25 cellular contexts compared by ENCODE assay signal in the genomic region with DNA sequence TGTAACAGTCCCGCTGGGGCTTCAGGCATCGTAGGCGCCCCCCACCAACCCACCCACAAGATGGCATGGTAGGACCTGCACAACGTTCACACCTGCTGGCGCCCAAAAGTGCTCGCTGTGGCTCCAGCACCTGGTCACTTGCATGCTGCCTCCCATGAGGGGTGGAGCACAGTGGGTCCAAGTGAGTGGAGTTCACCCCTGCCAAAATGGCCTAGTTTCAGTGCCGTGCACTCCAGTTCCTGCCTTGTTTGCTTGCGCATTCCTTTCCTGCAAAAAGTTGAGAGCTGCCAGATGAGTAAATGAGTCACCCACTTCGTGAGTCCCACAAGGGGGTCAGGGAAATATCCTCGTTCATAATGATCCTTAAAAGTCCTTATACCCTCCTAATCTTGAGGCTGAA.
DNase-seq lines count a peak whose midpoint lies in the region; ATAC-seq and TF ChIP-seq lines count a peak whose summit lies in the region.
"Had no signal": no experiment of that assay in that cellular context is flagged by ENCODE, and none has a peak within 500 bp of the region (broad histone marks: within the 10 kb centered on the region; RNA-seq: fewer than 3 reads in every experiment).

No MANE protein-coding gene starts in this region.

- H2BK15ac ChIP-seq in mesendoderm (replicated peaks; ENCODE audit: low read depth) = no peak overlapping the region

- H3K9me3 ChIP-seq in PC-3 (ENCODE audit: low read length) (no peaks in the 10 kb centered on the region), endodermal cell (ENCODE audit: control insufficient read depth, low read length) (peaks cover 10% of the 10 kb centered on the region)
- H3K9me3 ChIP-seq: BLaER1, pancreas had no signal

- no peak overlapping the region for H2AFZ ChIP-seq in PC-3 (ENCODE audit: low read length)

- no peaks in the 10 kb centered on the region for H3K27me3 ChIP-seq in PC-3 (ENCODE audit: low read length)
- no peaks in the 10 kb centered on the region for H3K27me3 ChIP-seq in endodermal cell (ENCODE audit: control insufficient read depth, insufficient read depth, low read length, poor library complexity, severe bottlenecking)
- H3K27me3 ChIP-seq in mesendoderm (ENCODE audit: insufficient read depth, low read length, poor library complexity) = no peaks in the 10 kb centered on the region
- H3K27me3 ChIP-seq: BLaER1, pancreas had no signal

- no peaks in the 10 kb centered on the region for H3K27me3 Mint-ChIP-seq in endodermal cell (ENCODE audit: insufficient read depth)
- H3K27me3 Mint-ChIP-seq: activated B cell treated with CpG ODN at 0.5 μM for 24 hours; central memory CD8-positive, alpha-beta T cell; stimulated activated naive CD8-positive, alpha-beta T cell treated with anti-CD3 and anti-CD28 coated beads, Interleukin-15, amount 100 ng/mL, for 72 hours had no signal

- H2AK5ac ChIP-seq in mesendoderm (ENCODE audit: low read length) = no peak overlapping the region

- H3K4me2 ChIP-seq in PC-3 (ENCODE audit: low read length) (no peak overlapping the region), mesendoderm (ENCODE audit: low read length) (no peak overlapping the region)
- H3K4me2 ChIP-seq: BLaER1 had no signal

- H3K9ac ChIP-seq in PC-3 (ENCODE audit: low read length) (no peak overlapping the region), endodermal cell (ENCODE audit: extremely low read depth, low read length, poor library complexity, severe bottlenecking) (no peak overlapping the region), mesendoderm (ENCODE audit: low read length) (no peak overlapping the region)
- H3K9ac ChIP-seq: BLaER1 had no signal

- no peaks in the 10 kb centered on the region for H3K36me3 Mint-ChIP-seq in endodermal cell (ENCODE audit: low read depth)

- H4K5ac ChIP-seq in mesendoderm (ENCODE audit: low read length) = no peak overlapping the region

- H4K20me1 ChIP-seq in PC-3 (ENCODE audit: low read length) = no peaks in the 10 kb centered on the region
- H4K20me1 ChIP-seq: BLaER1 had no signal

- no peaks in the 10 kb centered on the region for H3K79me2 ChIP-seq in PC-3 (ENCODE audit: low read length)
- H3K79me2 ChIP-seq in mesendoderm (ENCODE audit: control insufficient read depth, insufficient read depth, low read length) = no peaks in the 10 kb centered on the region

- no TSS peak for BruUV-seq in PC-3 (replicated peaks; lab: Mats Ljungman, UMichigan)

- TF ChIP-seq CTCF in PC-3 (conservative IDR thresholded peaks at IDR 0.05; ENCODE audit: low read depth, low read length) (no peak), endodermal cell (conservative IDR thresholded peaks at IDR 0.05) (no peak)

- no peaks in the 10 kb centered on the region for H3K9me2 ChIP-seq in PC-3 (replicated peaks; ENCODE audit: low read length)

- no peaks in the 10 kb centered on the region for H3K79me1 ChIP-seq in mesendoderm (ENCODE audit: low read length)

- H3F3A ChIP-seq in PC-3 (ENCODE audit: low read length, unreplicated experiment) = no peaks in the 10 kb centered on the region

- H3K9me3 Mint-ChIP-seq in endodermal cell = peaks cover under 1% of the 10 kb centered on the region
- H3K9me3 Mint-ChIP-seq: activated B cell treated with CpG ODN at 0.5 μM for 24 hours; central memory CD8-positive, alpha-beta T cell; stimulated activated naive CD8-positive, alpha-beta T cell treated with anti-CD3 and anti-CD28 coated beads, Interleukin-15, amount 100 ng/mL, for 72 hours had no signal

- H3K27ac ChIP-seq in PC-3 (ENCODE audit: low read length) (no peak overlapping the region), endodermal cell (ENCODE audit: low read depth, low read length) (no peak overlapping the region), mesendoderm (ENCODE audit: low read depth, low read length) (no peak overlapping the region)
- H3K27ac ChIP-seq: BLaER1, pancreas had no signal

- H3K36me3 ChIP-seq in PC-3 (ENCODE audit: low read depth, low read length) (no peaks in the 10 kb centered on the region), endodermal cell (ENCODE audit: control insufficient read depth, insufficient read depth, low read length) (no peaks in the 10 kb centered on the region), mesendoderm (ENCODE audit: control insufficient read depth, insufficient read depth, low read length) (no peaks in the 10 kb centered on the region)
- H3K36me3 ChIP-seq: BLaER1, pancreas had no signal

- H3K27ac Mint-ChIP-seq in endodermal cell = no peak overlapping the region
- H3K27ac Mint-ChIP-seq: activated B cell treated with CpG ODN at 0.5 μM for 24 hours; stimulated activated naive CD8-positive, alpha-beta T cell treated with anti-CD3 and anti-CD28 coated beads, Interleukin-15, amount 100 ng/mL, for 72 hours had no signal

- POLR2A ChIA-PET in PC-3 (lab: Charles Lee; ENCODE audit: unreplicated experiment) = no interaction called here

- DNase-seq in ELR (ENCODE audit: low read depth) (peak; percentile 2), PC-3 (peak; percentile 13), endodermal cell (peak; percentile 46), mesendoderm (no peak), NCI-H2171 treated with DMSO at 0.1 percent for 48 hours (lab: John Stamatoyannopoulos, UW) (no peak), HuH-7 (ENCODE audit: low spot score) (no peak), amygdala (lab: John Stamatoyannopoulos, UW) (no peak)
- DNase-seq: ACHN; activated B cell treated with CpG ODN at 0.5 μM for 24 hours; activated CD4-positive, alpha-beta T cell treated with anti-CD3 and anti-CD28 coated beads, Interleukin-2, amount 50 U/mL, for 48 hours; activated naive CD4-positive, alpha-beta T cell treated with anti-CD3 and anti-CD28 coated beads, Interleukin-2, amount 50 U/mL, for 16 hours; dermis blood vessel endothelial cell; DMS153; Karpas-422; NCI-H2171; NCI-H524 treated with DMSO at 0.1 percent for 48 hours; retina; SIG-M5; small intestine; stimulated activated naive CD8-positive, alpha-beta T cell treated with anti-CD3 and anti-CD28 coated beads, Interleukin-15, amount 100 ng/mL, for 72 hours had no signal

- 93 to 94% methylated on average over 3 to 10 of the region's 10 CpGs for WGBS in endodermal cell (ENCODE audit: insufficient coverage in 1 of 2, insufficient read length in 1 of 2), 2 experiments
- no CpG with 5 or more reads among the region's 10 CpGs for WGBS in mesendoderm (ENCODE audit: extremely low coverage, insufficient coverage, low lambda C conversion rate)

- peak overlapping the region; percentile 28 for H3K56ac ChIP-seq in mesendoderm (ENCODE audit: low read length)

- H3K18ac ChIP-seq in mesendoderm (ENCODE audit: low read length) = no peak overlapping the region

- no peak overlapping the region for H3K4me3 Mint-ChIP-seq in endodermal cell
- H3K4me3 Mint-ChIP-seq: activated B cell treated with CpG ODN at 0.5 μM for 24 hours; central memory CD8-positive, alpha-beta T cell; stimulated activated naive CD8-positive, alpha-beta T cell treated with anti-CD3 and anti-CD28 coated beads, Interleukin-15, amount 100 ng/mL, for 72 hours had no signal

- no peak overlapping the region for H2BK120ac ChIP-seq in mesendoderm (ENCODE audit: low read depth, low read length)

- H2BK5ac ChIP-seq in mesendoderm (ENCODE audit: low read length) = peak overlapping the region; percentile 62

- H3K4me1 ChIP-seq in PC-3 (ENCODE audit: insufficient read depth, low read length) (no peaks in the 10 kb centered on the region), endodermal cell (ENCODE audit: control insufficient read depth, insufficient read depth, low read length) (peaks cover 8% of the 10 kb centered on the region), mesendoderm (ENCODE audit: control insufficient read depth, low read depth, low read length) (no peaks in the 10 kb centered on the region)
- H3K4me1 ChIP-seq: BLaER1, pancreas had no signal

- CTCF ChIA-PET in PC-3 (lab: Charles Lee) = no interaction called here

- H3K4me3 ChIP-seq in PC-3 (ENCODE audit: low read length) (no peak overlapping the region), endodermal cell (ENCODE audit: low read length) (no peak overlapping the region), mesendoderm (ENCODE audit: low read length) (no peak overlapping the region)
- H3K4me3 ChIP-seq: BLaER1, pancreas had no signal

- H4K8ac ChIP-seq in mesendoderm (ENCODE audit: low read depth, low read length) = no peak overlapping the region

- ATAC-seq in PC-3 (no peak), HG03469 (IDR thresholded peaks at IDR 0.05; ENCODE audit: unreplicated experiment) (no peak)
- ATAC-seq: Panc1; pancreas; stimulated activated naive CD8-positive, alpha-beta T cell treated with anti-CD3 and anti-CD28 coated beads, Interleukin-15, amount 100 ng/mL, for 72 hours had no signal

- H3K4ac ChIP-seq in mesendoderm (ENCODE audit: low read depth, low read length) = no peak overlapping the region

- intact Hi-C loops in PC-3 (cut with micrococcal nuclease) = no loop called here

- H3K23ac ChIP-seq in mesendoderm (ENCODE audit: low read length) = no peak overlapping the region

- peaks cover 23% of the 10 kb centered on the region for H3K4me1 Mint-ChIP-seq in endodermal cell
- H3K4me1 Mint-ChIP-seq: activated B cell treated with CpG ODN at 0.5 μM for 24 hours; central memory CD8-positive, alpha-beta T cell; stimulated activated naive CD8-positive, alpha-beta T cell treated with anti-CD3 and anti-CD28 coated beads, Interleukin-15, amount 100 ng/mL, for 72 hours had no signal

Comparison
In these comparisons a context has a peak if more than half of its experiments do, and no peak if none do; other contexts are left out.
1. DNase-seq: peak in ELR (single experiment), PC-3 (single experiment) and endodermal cell (single experiment); none in mesendoderm (single experiment), NCI-H2171 treated with DMSO at 0.1 percent for 48 hours (single experiment), HuH-7 (single experiment) and amygdala (0 of 56).